In genomic region chr1:149888160-149888998, GRCh38 we compare ENCODE assay signal across 8 cellular contexts. TPM values are rescaled to one million over a fixed set of nuclear protein-coding genes. Genes with fewer than 3 reads are reported as not detected.
A peak's percentile ranks its signal among the peaks of the same experiment; 100 is the strongest.
DNase-seq lines count a peak whose midpoint lies in the region; ATAC-seq and TF ChIP-seq lines count a peak whose summit lies in the region.

No MANE protein-coding gene starts in this region.

- peak overlapping the region; percentile 79 for H3K4me2 ChIP-seq in GM23338

- intact Hi-C loops in testis (cut with DNase I; ENCODE audit: low total_unique reads), result no loop called here

- DNase-seq in DMS153 treated with DMSO at 0.1 percent for 48 hours (lab: John Stamatoyannopoulos, UW; ENCODE audit: unreplicated experiment), result peak; percentile 92
- DNase-seq in GM23338 (ENCODE audit: low spot score), result peak; percentile 97
- DNase-seq in M059J (ENCODE audit: low read depth), result peak; percentile 94
- peak; percentile 96 to 98 for DNase-seq in SHP77 (lab: John Stamatoyannopoulos, UW)
- DNase-seq in activated gamma-delta T cell (lab: John Stamatoyannopoulos, UW), result peak; percentile 42
- DNase-seq in globus pallidus (ENCODE audit: low spot score), result peak; percentile 87
- peak in 54 of 56 donors; percentile 9 to 91 (median 67) for DNase-seq in nucleus accumbens (lab: John Stamatoyannopoulos, UW)
- DNase-seq in testis, result peak; percentile 85

- no peaks in the 10 kb centered on the region for H3K9me3 ChIP-seq in testis

- peaks cover 7% of the 10 kb centered on the region; the same call in 2 of the 3 replicates for H3K4me1 Mint-ChIP-seq in GM23338

- H3K79me2 ChIP-seq in GM23338 (replicated peaks; ENCODE audit: insufficient read depth), result 0 out of 2 replicates have a peak, but pooled peaks cover 7% of the 10 kb centered on the region

- 0 out of 2 replicates have a peak overlapping the region, but pooled peaks have one; percentile 11 for H2AFZ ChIP-seq in GM23338

- H3K4me3 Mint-ChIP-seq in GM23338, result no peak overlapping the region

- H3K4me1 ChIP-seq in GM23338 (ENCODE audit: insufficient read depth), result peaks cover 3% of the 10 kb centered on the region; the same call in 1 of the 2 replicates
- H3K4me1 ChIP-seq in testis, result peaks cover 5% of the 10 kb centered on the region

- H3K4me3 ChIP-seq in GM23338, result peak overlapping the region; percentile 81
- peak overlapping the region; percentile 69 to 86 for H3K4me3 ChIP-seq in testis

- H3K27me3 Mint-ChIP-seq in GM23338 (ENCODE audit: insufficient read depth, low read depth, poor library complexity), result peaks cover 3% of the 10 kb centered on the region

- H3K27ac ChIP-seq in GM23338 (ENCODE audit: low read depth), result peak overlapping the region; percentile 98
- H3K27ac ChIP-seq in testis, result peak overlapping the region; percentile 97 to 100

- H3K36me3 ChIP-seq in GM23338 (ENCODE audit: insufficient read depth), result no peaks in the 10 kb centered on the region
- no peaks in the 10 kb centered on the region for H3K36me3 ChIP-seq in testis (ENCODE audit: low read depth, missing control alignments)

- no peaks in the 10 kb centered on the region for H3K36me3 Mint-ChIP-seq in GM23338 (ENCODE audit: low read depth)

- H3K27ac Mint-ChIP-seq in GM23338, result no peak overlapping the region

- 1% methylated on average over 28 of the region's 28 CpGs for WGBS in testis, 2 donors

- no peaks in the 10 kb centered on the region for H3K9me2 ChIP-seq in GM23338 (ENCODE audit: insufficient read depth)

- no peaks in the 10 kb centered on the region for H3K9me3 Mint-ChIP-seq in GM23338

- H3K27me3 ChIP-seq in GM23338 (ENCODE audit: insufficient read depth), result no peaks in the 10 kb centered on the region
- no peaks in the 10 kb centered on the region for H3K27me3 ChIP-seq in testis

- H3F3A ChIP-seq in GM23338 (replicated peaks; ENCODE audit: low read depth), result peaks cover 12% of the 10 kb centered on the region; the same call in 1 of the 2 replicates

- TF ChIP-seq POLR2A in testis (IDR thresholded peaks at IDR 0.05), result peak; percentile 92

- H4K20me1 ChIP-seq in GM23338 (replicated peaks; ENCODE audit: insufficient read depth), result no peaks in the 10 kb centered on the region

- ATAC-seq in GM23338, result peak; percentile 16

- TF ChIP-seq CTCF in GM23338 (conservative IDR thresholded peaks at IDR 0.05; ENCODE audit: low read depth in 2 of 2), result peak; percentile 64 to 73
- peak; percentile 20 to 54 (median 46) for TF ChIP-seq CTCF in testis (IDR thresholded peaks at IDR 0.05)

TF ChIP-seq in GM23338, 12 proteins besides CTCF, POLR2A, EP300 and RAD21:
- TF ChIP-seq ZNF331 (CRISPR knock-in tag; IDR thresholded peaks at IDR 0.05; ENCODE audit: low read depth) (no peak), NANOG (IDR thresholded peaks at IDR 0.05; ENCODE audit: borderline replicate concordance) (no peak), STAT1 (IDR thresholded peaks at IDR 0.05; ENCODE audit: unreplicated experiment) (no peak), JUNB (IDR thresholded peaks at IDR 0.05; ENCODE audit: unreplicated experiment) (no peak), EZH2phosphoT487 (IDR thresholded peaks at IDR 0.05; ENCODE audit: unreplicated experiment) (no peak), EZH2 (IDR thresholded peaks at IDR 0.05; ENCODE audit: low read depth, unreplicated experiment) (no peak), CREB1 (CRISPR knock-in tag; IDR thresholded peaks at IDR 0.05; ENCODE audit: low read depth) (peak; percentile 56), POLR2AphosphoS5 (IDR thresholded peaks at IDR 0.05; ENCODE audit: low read depth) (no peak)
- TF ChIP-seq, protein P1, sequence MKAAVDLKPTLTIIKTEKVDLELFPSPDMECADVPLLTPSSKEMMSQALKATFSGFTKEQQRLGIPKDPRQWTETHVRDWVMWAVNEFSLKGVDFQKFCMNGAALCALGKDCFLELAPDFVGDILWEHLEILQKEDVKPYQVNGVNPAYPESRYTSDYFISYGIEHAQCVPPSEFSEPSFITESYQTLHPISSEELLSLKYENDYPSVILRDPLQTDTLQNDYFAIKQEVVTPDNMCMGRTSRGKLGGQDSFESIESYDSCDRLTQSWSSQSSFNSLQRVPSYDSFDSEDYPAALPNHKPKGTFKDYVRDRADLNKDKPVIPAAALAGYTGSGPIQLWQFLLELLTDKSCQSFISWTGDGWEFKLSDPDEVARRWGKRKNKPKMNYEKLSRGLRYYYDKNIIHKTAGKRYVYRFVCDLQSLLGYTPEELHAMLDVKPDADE (IDR thresholded peaks at IDR 0.05), result 0 out of 2 replicates have a peak, but pooled peaks have one; percentile 27

RNA-seq across cellular contexts. Expression of gene BOLA1, which starts 11.0 kb away (rescaled TPM):
- total RNA-seq in GM23338 (2014; rRNA removed; shearing (Covaris generic)), result 13.4 and 18.4 TPM in 2 replicates
- polyA plus RNA-seq in GM23338 (2016; fragmentation: Nextera tagmentation; extraction: Ambion mirVana) (23.1 and 26.2 TPM in 2 replicates), testis (ENCODE audit: insufficient read depth, low read depth, low replicate concordance) (16.7 TPM)
- 5.9 and 10.3 TPM in 2 replicates for total RNA-seq in M059J (2014; rRNA removed; shearing (Covaris generic))
- total RNA-seq in testis, result 10 to 100 TPM; 30.6 to 33.5 TPM

RNA-seq across cellular contexts. Expression of gene SV2A, which starts 29.3 kb away (rescaled TPM):
- total RNA-seq in GM23338 (2014; rRNA removed; shearing (Covaris generic)), result 41.7 and 42.5 TPM in 2 replicates
- polyA plus RNA-seq in GM23338 (2016; fragmentation: Nextera tagmentation; extraction: Ambion mirVana), result 17.3 and 17.8 TPM in 2 replicates
- 13.1 and 20.5 TPM in 2 replicates for total RNA-seq in M059J (2014; rRNA removed; shearing (Covaris generic))
- 1 to 10 TPM; 1.4 to 1.7 TPM for total RNA-seq in testis
- polyA plus RNA-seq in testis (ENCODE audit: insufficient read depth, low read depth, low replicate concordance), result 2.3 TPM

RNA-seq across cellular contexts. Expression of gene SF3B4, which starts 39.2 kb away (rescaled TPM):
- 48.7 and 49.2 TPM in 2 replicates for total RNA-seq in GM23338 (2014; rRNA removed; shearing (Covaris generic))
- polyA plus RNA-seq in GM23338 (2016; fragmentation: Nextera tagmentation; extraction: Ambion mirVana), result 84.0 and 85.7 TPM in 2 replicates
- 37.3 and 54.2 TPM in 2 replicates for total RNA-seq in M059J (2014; rRNA removed; shearing (Covaris generic))
- total RNA-seq in testis, result 10 to 100 TPM; 30.2 to 32.1 TPM
- polyA plus RNA-seq in testis (ENCODE audit: insufficient read depth, low read depth, low replicate concordance), result 121 TPM

RNA-seq across cellular contexts. Expression of gene MTMR11, which starts 48.3 kb away (rescaled TPM):
- total RNA-seq in GM23338 (2014; rRNA removed; shearing (Covaris generic)), result 1.8 and 2.4 TPM in 2 replicates
- polyA plus RNA-seq in GM23338 (2016; fragmentation: Nextera tagmentation; extraction: Ambion mirVana), result 2.1 and 3.6 TPM in 2 replicates
- 6.1 and 8.3 TPM in 2 replicates for total RNA-seq in M059J (2014; rRNA removed; shearing (Covaris generic))
- 10 to 100 TPM; 39.8 to 50.4 TPM for total RNA-seq in testis
- 20.5 TPM for polyA plus RNA-seq in testis (ENCODE audit: insufficient read depth, low read depth, low replicate concordance)

Comparison
In these comparisons a context has a peak if more than half of its experiments do, and no peak if none do; other contexts are left out.
1. Peak in every context shown above with its lines: DNase-seq, ATAC-seq, H3K4me3 ChIP-seq and H3K27ac ChIP-seq.
2. DNase-seq: peak in every context shown above with its lines; median percentile 97 in GM23338; 97 in SHP77; 94 in M059J; 92 in DMS153 treated with DMSO at 0.1 percent for 48 hours; 87 in globus pallidus; 85 in testis; 67 in nucleus accumbens; 42 in activated gamma-delta T cell.